ENCODE assay signal across 22 cellular contexts in the genomic region with DNA sequence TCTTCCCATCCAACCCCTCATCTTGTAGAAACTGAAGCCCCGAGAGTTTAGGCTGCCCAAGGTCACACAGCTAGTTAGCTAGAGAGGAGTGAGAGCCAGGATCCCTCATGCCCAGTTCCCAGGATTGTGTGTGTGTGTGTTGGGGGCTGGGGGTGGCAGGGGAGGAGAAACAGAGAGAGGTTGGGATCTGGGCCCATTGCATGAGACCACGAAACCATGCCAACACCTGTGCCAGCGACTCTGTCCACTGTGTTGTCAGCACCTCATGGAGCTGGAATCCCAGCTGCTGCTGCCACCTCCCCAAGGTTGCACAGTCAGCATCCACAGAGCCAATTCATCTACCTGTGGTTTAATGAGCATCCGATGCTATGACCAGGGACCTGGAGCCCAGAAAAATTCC.
"Had no signal": no experiment of that assay in that cellular context is flagged by ENCODE, and none has a peak within 500 bp of the region (broad histone marks: within the 10 kb centered on the region; RNA-seq: fewer than 3 reads in every experiment).

No MANE protein-coding gene starts in this region.

- FAIRE-seq: small intestine, urothelium cell line had no signal

- DNase-seq: occipital lobe; ovary; psoas muscle; right cardiac atrium; right lobe of liver; sigmoid colon; small intestine; stimulated activated CD4-positive, alpha-beta T cell treated with anti-CD3 and anti-CD28 coated beads, Interleukin-15, amount 100 ng/mL, for 24 hours; stimulated activated CD4-positive, alpha-beta T cell treated with anti-CD3 and anti-CD28 coated beads, Interleukin-2, amount 100 ng/mL, for 24 hours; stimulated activated CD4-positive, alpha-beta T cell treated with anti-CD3 and anti-CD28 coated beads, Interleukin-2, amount 100 ng/mL, for 48 hours; stimulated activated CD4-positive, alpha-beta T cell treated with anti-CD3 and anti-CD28 coated beads, Interleukin-4, amount 100 ng/mL, for 24 hours; stimulated activated naive B cell treated with anti-CD40 and anti-IgM and Interleukin-4, amounts not matched to agents 10 μg/mL and 1 μg/mL and 100 μg/mL, for 72 hours; stimulated activated naive CD4-positive, alpha-beta T cell treated with Interleukin-2 at 50 U/mL for 16 hours; stomach; thyroid gland; trophoblast cell; upper lobe of left lung had no signal

- H3K27me3 ChIP-seq: neural progenitor cell, ovary, right lobe of liver, thyroid gland, tibial nerve, upper lobe of left lung, vagina had no signal

- H3K36me3 ChIP-seq: neural progenitor cell, ovary, right lobe of liver, sigmoid colon, stomach, thoracic aorta, thyroid gland, tibial nerve, upper lobe of left lung, vagina had no signal

- H3K4me3 ChIP-seq: neural progenitor cell, ovary, psoas muscle, right lobe of liver, sigmoid colon, stomach, thoracic aorta, thyroid gland, tibial nerve, upper lobe of left lung, vagina had no signal
